ENCODE assay signal across 27 cellular contexts in the genomic region with DNA sequence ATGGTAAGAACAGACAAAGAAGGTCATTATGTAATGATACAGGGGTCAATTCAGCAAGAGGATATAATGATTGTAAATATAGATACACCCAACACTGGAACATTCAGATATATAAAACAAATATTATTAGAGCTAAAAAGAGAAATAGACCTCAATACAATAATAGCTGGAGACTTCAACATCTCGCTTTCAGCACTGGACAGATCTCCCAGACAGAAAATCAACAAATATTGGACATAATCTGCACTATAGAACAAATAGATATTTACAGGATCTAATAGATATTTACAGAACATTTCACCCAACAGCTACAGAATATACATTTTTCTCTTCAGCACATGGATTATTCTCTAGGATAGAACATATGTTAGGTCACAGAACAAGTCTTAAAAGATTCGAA.
"Had no signal": no experiment of that assay in that cellular context is flagged by ENCODE, and none has a peak within 500 bp of the region (broad histone marks: within the 10 kb centered on the region; RNA-seq: fewer than 3 reads in every experiment).

No MANE protein-coding gene starts in this region.

- DNase-seq: activated CD4-positive, alpha-beta memory T cell treated with anti-CD3 and anti-CD28 coated beads, Interleukin-2, amount 10 ng/mL, durations not matched to agents 7 days and 5 days; activated CD4-positive, alpha-beta T cell treated with anti-CD3 and anti-CD28 coated beads for 1 hour; activated CD4-positive, alpha-beta T cell treated with anti-CD3 and anti-CD28 coated beads for 48 hours; activated CD4-positive, CD25-positive, alpha-beta regulatory T cell; activated CD8-positive, alpha-beta memory T cell treated with anti-CD3 and anti-CD28 coated beads for 24 hours; activated CD8-positive, alpha-beta memory T cell treated with anti-CD3 and anti-CD28 coated beads, Interleukin-2, amount 10 ng/mL, durations not matched to agents 7 days and 5 days; activated CD8-positive, alpha-beta memory T cell treated with anti-CD3 and anti-CD28 coated beads, Interleukin-2, amount 50 U/mL, for 48 hours; activated effector memory CD4-positive, alpha-beta T cell treated with Interleukin-2 at 50 U/mL for 16 hours; activated naive CD4-positive, alpha-beta T cell treated with anti-CD3 and anti-CD28 coated beads, Interleukin-2, amount 10 ng/mL, durations not matched to agents 7 days and 5 days; activated naive CD8-positive, alpha-beta T cell treated with anti-CD3 and anti-CD28 coated beads, Interleukin-2, amount 50 U/mL, for 24 hours; activated T-cell treated with anti-CD3 and anti-CD28 coated beads, Interleukin-2, amount 50 U/mL, for 48 hours; amniotic stem cell; aorta; MG63; NCI-H1048; NCI-H1436 treated with DMSO at 0.1 percent for 48 hours; NCI-H1694 treated with DMSO at 0.1 percent for 48 hours; NCI-H2029; NCI-H345; NCI-H524 treated with DMSO at 0.1 percent for 48 hours; SIG-M5; T1000; WERI-Rb-1 had no signal

- FAIRE-seq: RCC 7860 had no signal

- ATAC-seq: activated CD8-positive, alpha-beta memory T cell treated with anti-CD3 and anti-CD28 coated beads, Interleukin-2, amount 10 ng/mL, durations not matched to agents 7 days and 5 days; activated naive CD8-positive, alpha-beta T cell treated with anti-CD3 and anti-CD28 coated beads, Interleukin-2, amount 50 U/mL, for 24 hours; Right ventricle myocardium inferior had no signal

- H3K27me3 ChIP-seq: cardiac muscle cell, MG63 had no signal

- H3K9me3 ChIP-seq: MG63 had no signal

- H3K36me3 ChIP-seq: cardiac muscle cell, MG63, WERI-Rb-1 had no signal

- H3K27ac ChIP-seq: cardiac muscle cell, RWPE1, WERI-Rb-1 had no signal

- H3K4me3 ChIP-seq: cardiac muscle cell, MG63 had no signal
